Comparison of ENCODE assay signal across 1 cellular context in genomic region chr9:112115109-112115508, GRCh38.
TF ChIP-seq lines count a peak whose summit lies in the region.

No MANE protein-coding gene starts in this region.

TF ChIP-seq in HepG2, 621 proteins besides CTCF, POLR2A, EP300 and RAD21 (continued from another document):
- TF ChIP-seq PAX8 (CRISPR knock-in tag; IDR thresholded peaks at IDR 0.05; ENCODE audit: borderline replicate concordance) (no peak), ZNF292 (CRISPR knock-in tag; IDR thresholded peaks at IDR 0.05; ENCODE audit: borderline replicate concordance, low read depth) (no peak), HNF4G (IDR thresholded peaks at IDR 0.05; ENCODE audit: borderline replicate concordance, low read depth, low read length) (no peak), HNF4G (CRISPR knock-in tag; IDR thresholded peaks at IDR 0.05; ENCODE audit: borderline replicate concordance, low read depth) (no peak), ZNF501 (CRISPR knock-in tag; IDR thresholded peaks at IDR 0.05) (no peak), TOE1 (CRISPR knock-in tag; IDR thresholded peaks at IDR 0.05) (no peak), NFRKB (IDR thresholded peaks at IDR 0.05) (no peak)
